Comparison of ENCODE assay signal across 16 cellular contexts in the genomic region with DNA sequence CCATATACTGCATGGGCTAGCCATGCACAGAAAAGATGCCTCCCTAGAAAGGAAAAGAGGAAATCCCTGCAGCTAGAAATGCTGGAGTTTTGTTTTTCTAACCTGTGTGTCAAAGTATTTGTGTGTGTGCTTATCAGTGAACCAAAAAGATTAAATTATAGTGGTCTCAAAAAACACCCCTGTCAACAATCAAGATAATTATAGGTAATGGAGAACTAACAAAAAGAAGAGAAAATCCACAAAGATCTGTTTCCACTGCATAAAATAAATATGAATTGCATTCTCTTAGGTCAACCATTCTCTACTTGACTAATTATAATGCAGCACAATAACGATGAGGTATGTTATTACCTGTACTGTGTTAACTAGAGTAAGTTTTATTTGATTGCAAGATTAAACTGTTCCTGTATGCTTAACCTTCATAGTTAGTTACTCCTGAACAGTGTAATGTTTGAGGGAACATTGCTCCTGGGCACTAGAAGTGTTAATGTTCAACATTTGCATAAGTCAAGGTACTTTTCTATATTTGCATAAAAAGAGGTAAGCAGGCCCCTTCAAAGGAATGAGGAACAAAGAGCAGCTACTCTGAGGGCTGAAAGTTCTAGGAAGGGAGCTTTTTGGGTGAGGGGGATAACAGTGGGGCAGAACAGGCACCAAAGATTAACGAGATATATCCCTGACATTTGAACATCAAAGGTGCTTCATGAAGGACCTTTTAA.
DNase-seq lines count a peak whose midpoint lies in the region; ATAC-seq, FAIRE-seq and TF ChIP-seq lines count a peak whose summit lies in the region.
"Had no signal": no experiment of that assay in that cellular context is flagged by ENCODE, and none has a peak within 500 bp of the region (broad histone marks: within the 10 kb centered on the region; RNA-seq: fewer than 3 reads in every experiment).

No MANE protein-coding gene starts in this region.

- H3K27me3 Mint-ChIP-seq in WTC11 (ENCODE audit: low read depth), result peaks cover 8% of the 10 kb centered on the region
- H3K27me3 Mint-ChIP-seq: activated naive CD8-positive, alpha-beta T cell treated with anti-CD3 and anti-CD28 coated beads, Interleukin-2, amount 50 U/mL, for 24 hours had no signal

- peaks cover 7% of the 10 kb centered on the region for H3K36me3 Mint-ChIP-seq in WTC11

- CTCF ChIA-PET in GM10248 (lab: Yijun Ruan, JAX), result interaction anchor here (0.6 to 1.8 kb wide), 7 partner anchors 10 to 205 kb away, joined by 3 to 4 read pairs (median 3); no protein-coding TSS in a partner anchor
- CTCF ChIA-PET in WTC11 (lab: Charles Lee), result no interaction called here

- TF ChIP-seq CTCF in GM10248 (IDR thresholded peaks at IDR 0.05; ENCODE audit: control extremely low read depth, extremely low read depth, low read depth, missing control alignments) (no peak), WTC11 (IDR thresholded peaks at IDR 0.05) (no peak)

- POLR2A ChIA-PET in GM10248 (lab: Yijun Ruan, JAX) (no interaction called here), WTC11 (lab: Charles Lee) (no interaction called here)

- H3K27ac Mint-ChIP-seq in WTC11, result no peak overlapping the region
- H3K27ac Mint-ChIP-seq: activated naive CD8-positive, alpha-beta T cell treated with anti-CD3 and anti-CD28 coated beads, Interleukin-2, amount 50 U/mL, for 24 hours had no signal

- H3K4me3 Mint-ChIP-seq in WTC11, result peak overlapping the region; percentile 29
- H3K4me3 Mint-ChIP-seq: activated naive CD8-positive, alpha-beta T cell treated with anti-CD3 and anti-CD28 coated beads, Interleukin-2, amount 50 U/mL, for 24 hours had no signal

- peak; percentile 64 for ATAC-seq in GM21423 (IDR thresholded peaks at IDR 0.05; ENCODE audit: unreplicated experiment)
- peak; percentile 52 for ATAC-seq in HG03442 (IDR thresholded peaks at IDR 0.05; ENCODE audit: unreplicated experiment)
- peak; percentile 75 for ATAC-seq in WTC11
- ATAC-seq: activated naive CD8-positive, alpha-beta T cell treated with anti-CD3 and anti-CD28 coated beads, Interleukin-2, amount 50 U/mL, for 24 hours; HCT116; right lobe of liver had no signal

- no peak for FAIRE-seq in RCC 7860 (lab: Jason Lieb, UNC)
- FAIRE-seq: islet of Langerhans had no signal

- peaks cover 38% of the 10 kb centered on the region for H3K4me1 Mint-ChIP-seq in WTC11

- DNase-seq in GM10248 (ENCODE audit: extremely low spot score) (peak; percentile 57), WTC11 (ENCODE audit: low spot score) (no peak), ecto neural progenitor cell (ENCODE audit: low spot score) (no peak), RCC 7860 (ENCODE audit: low spot score) (no peak), HK-2 (ENCODE audit: unreplicated experiment) (no peak)
- DNase-seq in activated naive CD4-positive, alpha-beta T cell (lab: John Stamatoyannopoulos, UW), result no peak
- DNase-seq: activated naive CD8-positive, alpha-beta T cell treated with anti-CD3 and anti-CD28 coated beads, Interleukin-2, amount 50 U/mL, for 24 hours; colonic mucosa; NCI-H1436 treated with DMSO at 0.1 percent for 48 hours; right lobe of liver; T-helper 9 cell; transverse colon had no signal

- peaks cover 18% of the 10 kb centered on the region for H3K9me3 Mint-ChIP-seq in WTC11
- H3K9me3 Mint-ChIP-seq: activated naive CD8-positive, alpha-beta T cell treated with anti-CD3 and anti-CD28 coated beads, Interleukin-2, amount 50 U/mL, for 24 hours had no signal

TF ChIP-seq in WTC11, 78 proteins besides CTCF, POLR2A, EP300 and RAD21:
- no peak for TF ChIP-seq NR2C2 (CRISPR knock-in tag; IDR thresholded peaks at IDR 0.05)
- TF ChIP-seq TP53 (CRISPR knock-in tag; IDR thresholded peaks at IDR 0.05), result no peak
- no peak for TF ChIP-seq CREB1 (CRISPR knock-in tag; IDR thresholded peaks at IDR 0.05)
- TF ChIP-seq ZNF317 (CRISPR knock-in tag; IDR thresholded peaks at IDR 0.05; ENCODE audit: borderline replicate concordance, low read depth), result no peak
- TF ChIP-seq MXD4 (CRISPR knock-in tag; IDR thresholded peaks at IDR 0.05; ENCODE audit: borderline replicate concordance), result no peak
